Comparison of ENCODE assay signal across 8 cellular contexts in the genomic region with DNA sequence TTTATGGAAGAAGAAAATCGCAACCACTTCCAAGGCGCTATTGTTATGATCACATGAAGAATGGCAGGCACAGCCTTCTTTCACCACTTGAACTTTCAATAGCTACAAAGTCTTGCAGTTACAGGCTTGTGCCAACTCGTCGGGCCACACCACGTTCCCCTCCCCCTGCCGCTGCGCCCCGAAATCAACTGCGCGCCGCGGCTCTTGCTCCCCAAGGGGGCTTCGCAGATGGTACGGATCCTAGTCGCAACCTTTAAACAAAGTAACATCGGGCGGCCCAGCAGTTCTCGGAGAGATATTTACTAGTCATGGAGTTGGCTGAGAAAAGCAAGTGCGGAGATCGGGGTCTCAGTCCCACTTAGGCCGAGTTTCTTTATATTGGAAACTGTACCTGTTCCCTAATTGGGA.
DNase-seq lines count a peak whose midpoint lies in the region; ATAC-seq and TF ChIP-seq lines count a peak whose summit lies in the region.

No MANE protein-coding gene starts in this region.

- peak overlapping the region; percentile 45 for H3K4me2 ChIP-seq in SU-DHL-6 (ENCODE audit: low read depth, low read length, poor library complexity, severe bottlenecking)

- no peaks in the 10 kb centered on the region for H3K27me3 ChIP-seq in SU-DHL-6 (ENCODE audit: low read length)

- no peaks in the 10 kb centered on the region for H3K79me2 ChIP-seq in SU-DHL-6 (ENCODE audit: insufficient read depth, low read length)

- no peak overlapping the region for H2AFZ ChIP-seq in SU-DHL-6 (ENCODE audit: low read depth, low read length, severe bottlenecking)

- no peaks in the 10 kb centered on the region for H3K9me3 ChIP-seq in SU-DHL-6 (ENCODE audit: insufficient read depth, low read length)

- H3K36me3 ChIP-seq in SU-DHL-6 (ENCODE audit: low read length): no peaks in the 10 kb centered on the region

- peak; percentile 3 for ATAC-seq in GM19452 (IDR thresholded peaks at IDR 0.05; ENCODE audit: unreplicated experiment)

- no peaks in the 10 kb centered on the region for H4K20me1 ChIP-seq in SU-DHL-6 (ENCODE audit: low read depth, low read length)

- H3K27ac ChIP-seq in SU-DHL-6 (ENCODE audit: low read depth, low read length): no peak overlapping the region

- H3F3A ChIP-seq in SU-DHL-6 (ENCODE audit: insufficient read depth): no peaks in the 10 kb centered on the region

- no peak for DNase-seq in foreskin fibroblast
- peak; percentile 91 for DNase-seq in retina
- DNase-seq in NCI-H2081 (lab: John Stamatoyannopoulos, UW): no peak
- DNase-seq in SW 1271 (lab: John Stamatoyannopoulos, UW): no peak
- DNase-seq in SKM-1 treated with dmso at 0.1 percent for 144 hours (lab: John Stamatoyannopoulos, UW; ENCODE audit: unreplicated experiment): no peak
- DNase-seq in AG08395 (ENCODE audit: low spot score): no peak

- TF ChIP-seq CTCF in SU-DHL-6 (IDR thresholded peaks at IDR 0.05; ENCODE audit: insufficient read depth, low read length, poor library complexity, severe bottlenecking) (no peak), foreskin fibroblast (IDR thresholded peaks at IDR 0.05; ENCODE audit: low read depth, low read length) (no peak)

- no peak overlapping the region for H3K9ac ChIP-seq in SU-DHL-6 (ENCODE audit: low read length)

- no peaks in the 10 kb centered on the region for H3K9me2 ChIP-seq in SU-DHL-6 (replicated peaks; ENCODE audit: insufficient read depth, low read length)

- H3K4me3 ChIP-seq in SU-DHL-6 (ENCODE audit: insufficient read depth, low read length, poor library complexity, severe bottlenecking) (no peak overlapping the region), foreskin fibroblast (ENCODE audit: low read depth in 1 of 2, low read length in 2 of 2) (peak overlapping the region; percentile 41 to 80)
